ENCODE assay signal across 8 cellular contexts in genomic region chr4:76420901-76421581, GRCh38.
DNase-seq lines count a peak whose midpoint lies in the region; ATAC-seq and TF ChIP-seq lines count a peak whose summit lies in the region.

Gene CCDC158, minus strand, starts transcription at chr4:76421141. Its CDS starts 17,934 bp downstream, at chr4:76403207.

- TF ChIP-seq CTCF in cardiac fibroblast (IDR thresholded peaks at IDR 0.05; ENCODE audit: low read depth, low read length), result no peak

- H3K4me1 ChIP-seq in mucosa of rectum (ENCODE audit: control insufficient read depth in 2 of 2, insufficient read depth in 2 of 2, low read length in 2 of 2), result peaks cover 0 to 6% of the 10 kb centered on the region in 2 donors

- no peak for ATAC-seq in HG03159 (IDR thresholded peaks at IDR 0.05; ENCODE audit: unreplicated experiment)

- no peaks in the 10 kb centered on the region for H3K27me3 ChIP-seq in mucosa of rectum (ENCODE audit: control insufficient read depth in 2 of 2, insufficient read depth in 2 of 2, low read length in 2 of 2)

- peak within 1 kb of the TSS; percentile 14 to 59 for H3K9ac ChIP-seq in mucosa of rectum (ENCODE audit: low read depth in 1 of 2, low read length in 2 of 2)

- no peaks in the 10 kb centered on the region for H3K36me3 ChIP-seq in mucosa of rectum (ENCODE audit: control insufficient read depth in 2 of 2, insufficient read depth in 2 of 2, low read length in 2 of 2)

- no peaks in the 10 kb centered on the region for H3K9me3 ChIP-seq in mucosa of rectum (ENCODE audit: control insufficient read depth in 2 of 2, low read length in 2 of 2)

- peak; percentile 24 for DNase-seq in stimulated activated CD4-positive, alpha-beta T cell treated with anti-CD3 and anti-CD28 coated beads, Interleukin-15, amount 100 ng/mL, for 24 hours
- no peak for DNase-seq in stimulated activated CD4-positive, alpha-beta T cell treated with anti-CD3 and anti-CD28 coated beads, Interleukin-1b, Interleukin-23, amount 100 ng/mL, for 48 hours
- DNase-seq in cardiac fibroblast (ENCODE audit: low read depth in 2 of 2) (peak in 1 of 2 donors; percentile 18), NCI-H128 (lab: John Stamatoyannopoulos, UW; ENCODE audit: unreplicated experiment) (no peak), germinal center (ENCODE audit: low spot score) (no peak), GDM1 (lab: John Stamatoyannopoulos, UW) (no peak)

- peak within 1 kb of the TSS; percentile 38 to 46 for H3K4me3 ChIP-seq in cardiac fibroblast (replicated peaks in 1 of 2; ENCODE audit: low read depth in 2 of 2, low read length in 2 of 2)
- H3K4me3 ChIP-seq in mucosa of rectum (ENCODE audit: low read length in 2 of 2), result peak within 1 kb of the TSS; percentile 52 to 56

- H3K27ac ChIP-seq in mucosa of rectum (ENCODE audit: low read depth in 2 of 2, low read length in 2 of 2), result no peak within 1 kb of the TSS
